9 cellular contexts compared by ENCODE assay signal in genomic region chr3:78988324-78988723, GRCh38.
DNase-seq lines count a peak whose midpoint lies in the region; ATAC-seq, FAIRE-seq and TF ChIP-seq lines count a peak whose summit lies in the region.
"Had no signal": no experiment of that assay in that cellular context is flagged by ENCODE, and none has a peak within 500 bp of the region (broad histone marks: within the 10 kb centered on the region; RNA-seq: fewer than 3 reads in every experiment).

No MANE protein-coding gene starts in this region.

- peaks cover 5% of the 10 kb centered on the region for H3K9me3 Mint-ChIP-seq in glutamatergic neuron (ENCODE audit: unreplicated experiment)
- H3K9me3 Mint-ChIP-seq: dendritic cell treated with granulocyte-macrophage colony-stimulating factor and Interleukin-4, amounts not matched to agents 40 ng/mL and 50 ng/mL, for 4 days had no signal

- DNase-seq in H54 (ENCODE audit: insufficient read length, low spot score) (no peak), SW480 (ENCODE audit: low spot score) (peak; percentile 54), glutamatergic neuron (no peak), amniotic stem cell (lab: John Stamatoyannopoulos, UW) (no peak)
- DNase-seq in stimulated activated CD8-positive, alpha-beta memory T cell treated with anti-CD3 and anti-CD28 coated beads, Interleukin-4, amount 100 ng/mL, for 48 hours, result no peak
- no peak for DNase-seq in stimulated activated CD4-positive, alpha-beta T cell treated with anti-CD3 and anti-CD28 coated beads, Interleukin-15, amount 100 ng/mL, for 24 hours

- H3K27me3 Mint-ChIP-seq in glutamatergic neuron (ENCODE audit: unreplicated experiment), result peaks cover 6% of the 10 kb centered on the region
- H3K27me3 Mint-ChIP-seq: dendritic cell treated with granulocyte-macrophage colony-stimulating factor and Interleukin-4, amounts not matched to agents 40 ng/mL and 50 ng/mL, for 4 days had no signal

- H3K4me3 Mint-ChIP-seq in glutamatergic neuron (ENCODE audit: unreplicated experiment), result peak overlapping the region; percentile 7
- H3K4me3 Mint-ChIP-seq: dendritic cell treated with granulocyte-macrophage colony-stimulating factor and Interleukin-4, amounts not matched to agents 40 ng/mL and 50 ng/mL, for 4 days had no signal

- peak overlapping the region; percentile 69 for H3K27ac Mint-ChIP-seq in glutamatergic neuron (ENCODE audit: unreplicated experiment)
- H3K27ac Mint-ChIP-seq: dendritic cell treated with granulocyte-macrophage colony-stimulating factor and Interleukin-4, amounts not matched to agents 40 ng/mL and 50 ng/mL, for 4 days had no signal

- no peak for ATAC-seq in HG02970 (IDR thresholded peaks at IDR 0.05; ENCODE audit: low FRiP score, unreplicated experiment)

- TF ChIP-seq CTCF in glutamatergic neuron (IDR thresholded peaks at IDR 0.05; ENCODE audit: partially characterized antibody, unreplicated experiment), result peak; percentile 13

- no peak for TF ChIP-seq POLR2A in H54 (IDR thresholded peaks at IDR 0.05; ENCODE audit: low read depth, low read length)

- no peaks in the 10 kb centered on the region for H3K36me3 Mint-ChIP-seq in glutamatergic neuron (ENCODE audit: unreplicated experiment)

- H3K4me1 Mint-ChIP-seq in glutamatergic neuron (ENCODE audit: low read depth, unreplicated experiment), result peaks cover 46% of the 10 kb centered on the region

- peak; percentile 92 for FAIRE-seq in A204.1 (lab: Jason Lieb, UNC)
- peak; percentile 50 for FAIRE-seq in H54 (lab: Jason Lieb, UNC)
